In genomic region chrX:13890806-13891205, GRCh38 we compare ENCODE assay signal across 17 cellular contexts.
DNase-seq lines count a peak whose midpoint lies in the region; ATAC-seq, FAIRE-seq and TF ChIP-seq lines count a peak whose summit lies in the region.
"Had no signal": no experiment of that assay in that cellular context is flagged by ENCODE, and none has a peak within 500 bp of the region (broad histone marks: within the 10 kb centered on the region; RNA-seq: fewer than 3 reads in every experiment).

No MANE protein-coding gene starts in this region.

- no TSS peak for BruUV-seq in GM12878 (replicated peaks; lab: Mats Ljungman, UMichigan)

- TF ChIP-seq RAD21 in GM12878 (IDR thresholded peaks at IDR 0.05; ENCODE audit: insufficient read depth, low read depth, low read length): no peak

- POLR2A ChIA-PET in GM12878 (lab: Charles Lee): no interaction called here

- RAD21 ChIA-PET in GM12878 (lab: Charles Lee; ENCODE audit: unreplicated experiment): no interaction called here

- H3K79me2 ChIP-seq in GM12878 (ENCODE audit: control insufficient read depth, insufficient read depth, low read length): no peaks in the 10 kb centered on the region

- no peak overlapping the region for H3K9ac ChIP-seq in GM12878 (ENCODE audit: control insufficient read depth, insufficient read depth, low read length)
- H3K9ac ChIP-seq: BLaER1 had no signal

- intact Hi-C loops in GM12878 (cut with micrococcal nuclease; ENCODE audit: unreplicated experiment) (loop anchor here (10.0 kb wide), 1 partner anchor 386 kb away; no protein-coding TSS in a partner anchor), dorsolateral prefrontal cortex (cut with DNase I) (loop anchor here (2.0 to 10.0 kb wide), 3 partner anchors 76 to 236 kb away; partner anchors contain the start of gene TCEANC (in 1 of the 2)), transverse colon (cut with DNase I; ENCODE audit: low total_unique reads) (no loop called here)

- TF ChIP-seq POLR2A in GM12878 (IDR thresholded peaks at IDR 0.05; ENCODE audit: low read depth, low read length) (no peak), suprapubic skin (IDR thresholded peaks at IDR 0.05) (no peak), transverse colon (IDR thresholded peaks at IDR 0.05) (no peak)

- CTCF ChIA-PET in GM12878 (lab: Yijun Ruan, JAX): no interaction called here

- in situ Hi-C loops in GM12878 (cut with MboI): no loop called here
- in situ Hi-C loops in transverse colon (cut with MboI; ENCODE audit: low pct_ligation_motif_present in 1 of 4, low pct_unique_long_range_greater_than_20kb in 1 of 4, low sequenced_read_pairs in 3 of 4): no loop called here

- H3K4me3 ChIP-seq in GM12865 (ENCODE audit: low read depth, low read length) (no peak overlapping the region), GM12878 (0 out of 2 replicates have a peak overlapping the region, but pooled peaks have one; percentile 6), dorsolateral prefrontal cortex (peak overlapping the region in 1 of 59 donors; percentile 27), suprapubic skin (no peak overlapping the region), transverse colon (no peak overlapping the region)
- H3K4me3 ChIP-seq: BLaER1 had no signal

- H3K27ac ChIP-seq in GM12878 (ENCODE audit: control insufficient read depth, insufficient read depth) (no peak overlapping the region), dorsolateral prefrontal cortex (peak overlapping the region in 57 of 59 donors; percentile 5 to 96 (median 86)), suprapubic skin (peak overlapping the region; percentile 45), transverse colon (no peak overlapping the region)
- H3K27ac ChIP-seq: BLaER1, HL-60 had no signal

- TF ChIP-seq EP300 in GM12878 (IDR thresholded peaks at IDR 0.05; ENCODE audit: borderline replicate concordance in 1 of 2, control insufficient read depth in 1 of 2, low read depth in 2 of 2, low read length in 2 of 2) (no peak), suprapubic skin (IDR thresholded peaks at IDR 0.05) (no peak), transverse colon (IDR thresholded peaks at IDR 0.05; ENCODE audit: low read depth) (no peak)

- H3K4me1 ChIP-seq in GM12878 (ENCODE audit: control insufficient read depth, insufficient read depth, low read length) (no peaks in the 10 kb centered on the region), suprapubic skin (peaks cover 4% of the 10 kb centered on the region), transverse colon (no peaks in the 10 kb centered on the region)
- H3K4me1 ChIP-seq: BLaER1 had no signal

- DNase-seq in GM12865 (ENCODE audit: low read depth): peak; percentile 2
- DNase-seq in GM12878 (ENCODE audit: low read depth, low spot score): no peak
- no peak for DNase-seq in dorsolateral prefrontal cortex
- DNase-seq in suprapubic skin (ENCODE audit: low spot score in 2 of 2): no peak
- no peak for DNase-seq in transverse colon
- DNase-seq: 8988T; AML-193; Calu3; CD8-positive, alpha-beta memory T cell; DMS 273 treated with DMSO at 0.1 percent for 48 hours; HCEC 1CT; HFFc6 had no signal

- no peak for FAIRE-seq in GM12878 (lab: Jason Lieb, UNC)
- FAIRE-seq: GM12892 had no signal

- 5% methylated on average over 3 of the region's 3 CpGs for WGBS in GM12878 (ENCODE audit: insufficient coverage, insufficient replicate concordance, low lambda C conversion rate, missing lambda C conversion rate)
- WGBS in suprapubic skin: 44% methylated on average over 3 of the region's 3 CpGs
- WGBS in transverse colon (ENCODE audit: low coverage in 1 of 2), 2 donors: 32% methylated on average over 3 of the region's 3 CpGs; no CpG with 5 or more reads in 1 of the 2 donors

- no peaks in the 10 kb centered on the region for H4K20me1 ChIP-seq in GM12878 (ENCODE audit: control insufficient read depth, insufficient read depth)

- H2AFZ ChIP-seq in GM12878 (ENCODE audit: control insufficient read depth, low read depth, low read length): no peak overlapping the region

- H3K36me3 ChIP-seq in GM12878 (ENCODE audit: control insufficient read depth in 2 of 2, insufficient read depth in 2 of 2, low read length in 1 of 2) (no peaks in the 10 kb centered on the region), suprapubic skin (no peaks in the 10 kb centered on the region), transverse colon (no peaks in the 10 kb centered on the region)
- H3K36me3 ChIP-seq: BLaER1 had no signal

- ATAC-seq in GM12878 (no peak; the same call in 2 of the 3 replicates), GM18511 (IDR thresholded peaks at IDR 0.05; ENCODE audit: unreplicated experiment) (no peak), HG02885 (IDR thresholded peaks at IDR 0.05; ENCODE audit: poor library complexity, unreplicated experiment) (no peak)

- H3K4me2 ChIP-seq in GM12878 (ENCODE audit: control insufficient read depth, insufficient read depth): 0 out of 2 replicates have a peak overlapping the region, but pooled peaks have one; percentile 20
- H3K4me2 ChIP-seq: BLaER1 had no signal

- H3K27me3 ChIP-seq in GM12878 (replicated peaks in 1 of 2; ENCODE audit: control insufficient read depth in 2 of 2, insufficient read depth in 2 of 2, low read length in 1 of 2) (no peaks in the 10 kb centered on the region; a peak in 1 of 4 replicates), dorsolateral prefrontal cortex (peaks cover 0 to 75% (median 15%) of the 10 kb centered on the region in 45 donors), suprapubic skin (no peaks in the 10 kb centered on the region), transverse colon (no peaks in the 10 kb centered on the region)

- SMC1A ChIA-PET in GM12878 (lab: Charles Lee; ENCODE audit: uncharacterized antibody, unreplicated experiment): no interaction called here

- no peaks in the 10 kb centered on the region for H3K9me3 ChIP-seq in GM12878 (replicated peaks; ENCODE audit: control insufficient read depth, insufficient read depth, low read length)
- H3K9me3 ChIP-seq in suprapubic skin: no peaks in the 10 kb centered on the region
- no peaks in the 10 kb centered on the region for H3K9me3 ChIP-seq in transverse colon
- H3K9me3 ChIP-seq: BLaER1 had no signal

- TF ChIP-seq CTCF in GM12865 (IDR thresholded peaks at IDR 0.05; ENCODE audit: insufficient read depth, low read depth, low read length, missing control alignments) (no peak), GM12878 (IDR thresholded peaks at IDR 0.05 in 2 of 3, conservative IDR thresholded peaks at IDR 0.05 in 1 of 3; ENCODE audit: control insufficient read depth in 2 of 3, extremely low read depth in 1 of 3, insufficient read depth in 1 of 3, low read depth in 3 of 3, low read length in 3 of 3) (no peak), dorsolateral prefrontal cortex (IDR thresholded peaks at IDR 0.05 in 54 of 56, conservative IDR thresholded peaks at IDR 0.05 in 2 of 56; ENCODE audit: low read depth in 1 of 56, partially characterized antibody in 56 of 56) (no peak), suprapubic skin (IDR thresholded peaks at IDR 0.05) (no peak), transverse colon (IDR thresholded peaks at IDR 0.05) (no peak)

TF ChIP-seq in GM12878, 131 proteins besides CTCF, POLR2A, EP300 and RAD21:
- no peak for TF ChIP-seq SUPT20H (IDR thresholded peaks at IDR 0.05; ENCODE audit: borderline replicate concordance, control insufficient read depth, low read depth, low read length)
- no peak for TF ChIP-seq NR2C1 (IDR thresholded peaks at IDR 0.05)
- no peak for TF ChIP-seq RELB (IDR thresholded peaks at IDR 0.05; ENCODE audit: low read depth)
- TF ChIP-seq MEF2A (IDR thresholded peaks at IDR 0.05; ENCODE audit: insufficient read depth, low read depth, low read length): no peak
- no peak for TF ChIP-seq ELK1 (IDR thresholded peaks at IDR 0.05; ENCODE audit: low read depth, low read length)
- TF ChIP-seq MXI1 (IDR thresholded peaks at IDR 0.05; ENCODE audit: low read depth, low read length): no peak
- TF ChIP-seq RELA (IDR thresholded peaks at IDR 0.05; ENCODE audit: borderline replicate concordance, partially characterized antibody): no peak
- no peak for TF ChIP-seq MEF2B (IDR thresholded peaks at IDR 0.05; ENCODE audit: partially characterized antibody, poor library complexity, severe bottlenecking)
- TF ChIP-seq TCF7 (IDR thresholded peaks at IDR 0.05; ENCODE audit: borderline replicate concordance): no peak
- no peak for TF ChIP-seq MTA2 (IDR thresholded peaks at IDR 0.05; ENCODE audit: low read depth)
- no peak for TF ChIP-seq JUND (IDR thresholded peaks at IDR 0.05; ENCODE audit: low read depth, low read length)
- TF ChIP-seq RBBP5 (conservative IDR thresholded peaks at IDR 0.05): no peak
- no peak for TF ChIP-seq ZSCAN29 (IDR thresholded peaks at IDR 0.05)
- TF ChIP-seq FOXK2 (IDR thresholded peaks at IDR 0.05): no peak
- no peak for TF ChIP-seq NFIC (IDR thresholded peaks at IDR 0.05; ENCODE audit: low read depth, low read length)
- TF ChIP-seq YY1 (IDR thresholded peaks at IDR 0.05; ENCODE audit: low read depth, low read length): no peak
- no peak for TF ChIP-seq MYC (IDR thresholded peaks at IDR 0.05; ENCODE audit: insufficient read depth, insufficient read length, insufficient replicate concordance, low read length, severe bottlenecking)
- TF ChIP-seq PAX8 (IDR thresholded peaks at IDR 0.05): no peak
- TF ChIP-seq NRF1 (conservative IDR thresholded peaks at IDR 0.05; ENCODE audit: low read depth, low read length): no peak
TF ChIP-seq in GM12878: peak in this region for 0.

Comparison
In these comparisons a context has a peak if more than half of its experiments do, and no peak if none do; other contexts are left out.
1. H3K27ac ChIP-seq: peak in dorsolateral prefrontal cortex (57 of 59) and suprapubic skin (single experiment); none in GM12878 (single experiment) and transverse colon (0 of 4).